ENCODE assay signal across 11 cellular contexts in genomic region chr3:46405301-46406079, GRCh38. TPM values are rescaled to one million over a fixed set of nuclear protein-coding genes. Genes with fewer than 3 reads are reported as not detected.
DNase-seq lines count a peak whose midpoint lies in the region; ATAC-seq and TF ChIP-seq lines count a peak whose summit lies in the region.
"Had no signal": no experiment of that assay in that cellular context is flagged by ENCODE, and none has a peak within 500 bp of the region (broad histone marks: within the 10 kb centered on the region; RNA-seq: fewer than 3 reads in every experiment).

No MANE protein-coding gene starts in this region.

- TF ChIP-seq POLR2A in GM18505 (IDR thresholded peaks at IDR 0.05; ENCODE audit: borderline replicate concordance, extremely low read depth, insufficient read depth, insufficient read length) = no peak

- DNase-seq in UCSD-AML1 (lab: John Stamatoyannopoulos, UW; ENCODE audit: unreplicated experiment) (peak; percentile 56), right atrium auricular region (ENCODE audit: low spot score) (no peak), renal cortical epithelial cell (ENCODE audit: low read depth) (peak; percentile 56), DMS 273 (lab: John Stamatoyannopoulos, UW; ENCODE audit: unreplicated experiment) (no peak), SJCRH30 (no peak), NCI-H146 treated with DMSO at 0.1 percent for 48 hours (lab: John Stamatoyannopoulos, UW; ENCODE audit: unreplicated experiment) (no peak)
- DNase-seq: activated B cell treated with CpG ODN at 0.5 μM for 24 hours; activated naive CD4-positive, alpha-beta T cell treated with anti-CD3 and anti-CD28 coated beads for 36 hours had no signal

- no peak for TF ChIP-seq CTCF in right atrium auricular region (IDR thresholded peaks at IDR 0.05)

- H3K4me3 ChIP-seq in BLaER1 treated with 17β-estradiol and CSF1 and Interleukin-3, amounts not matched to agents 10 nM and 100 nM = 0 out of 20 replicates have a peak overlapping the region, but pooled peaks of 1 of the 10 experiments have one; percentile 2
- H3K4me3 ChIP-seq in right atrium auricular region = no peak overlapping the region
- H3K4me3 ChIP-seq in SJCRH30 = no peak overlapping the region
- H3K4me3 ChIP-seq: GM12878 had no signal

- peak overlapping the region in 6 of 11 experiments; percentile 16 to 93 (median 90); a peak in 12 of 22 replicates for H3K27ac ChIP-seq in BLaER1 treated with 17β-estradiol and CSF1 and Interleukin-3, amounts not matched to agents 10 nM and 100 nM
- H3K27ac ChIP-seq in right atrium auricular region = peak overlapping the region; percentile 71 to 73
- H3K27ac ChIP-seq in SJCRH30 = no peak overlapping the region

- peaks cover 33 to 79% (median 40%) of the 10 kb centered on the region in 10 experiments for H3K4me1 ChIP-seq in BLaER1 treated with 17β-estradiol and CSF1 and Interleukin-3, amounts not matched to agents 10 nM and 100 nM
- H3K4me1 ChIP-seq in right atrium auricular region (peaks cover 0 to 39% of the 10 kb centered on the region in 2 donors), SJCRH30 (peaks cover 7% of the 10 kb centered on the region)

- peak overlapping the region; percentile 19 to 91 (median 84); a peak in 18 of 22 replicates for H3K4me2 ChIP-seq in BLaER1 treated with 17β-estradiol and CSF1 and Interleukin-3, amounts not matched to agents 10 nM and 100 nM

- no peaks in the 10 kb centered on the region for H3K27me3 ChIP-seq in BLaER1 treated with 17β-estradiol and CSF1 and Interleukin-3, amounts not matched to agents 10 nM and 100 nM
- H3K27me3 ChIP-seq in right atrium auricular region = no peaks in the 10 kb centered on the region
- H3K27me3 ChIP-seq in SJCRH30 = no peaks in the 10 kb centered on the region

- H3K9me3 ChIP-seq in BLaER1 treated with 17β-estradiol and CSF1 and Interleukin-3, amounts not matched to agents 10 nM and 100 nM (replicated peaks in 1 of 11) = peaks cover 0 to 10% (median 0%) of the 10 kb centered on the region in 11 experiments; a peak in 4 of 22 replicates
- H3K9me3 ChIP-seq in right atrium auricular region (no peaks in the 10 kb centered on the region), SJCRH30 (replicated peaks) (no peaks in the 10 kb centered on the region)

- peaks cover 0 to 17% (median 0%) of the 10 kb centered on the region in 11 experiments; a peak in 3 of 22 replicates for H3K36me3 ChIP-seq in BLaER1 treated with 17β-estradiol and CSF1 and Interleukin-3, amounts not matched to agents 10 nM and 100 nM
- H3K36me3 ChIP-seq in right atrium auricular region (no peaks in the 10 kb centered on the region), SJCRH30 (no peaks in the 10 kb centered on the region)

- no peak for ATAC-seq in GM18505 (IDR thresholded peaks at IDR 0.05; ENCODE audit: unreplicated experiment)
- ATAC-seq: GM12878 had no signal

- H4K20me1 ChIP-seq in BLaER1 treated with 17β-estradiol and CSF1 and Interleukin-3, amounts not matched to agents 10 nM and 100 nM = no peaks in the 10 kb centered on the region

- peak overlapping the region in 3 of 11 experiments; percentile 75 to 86 (median 80); a peak in 6 of 22 replicates for H3K9ac ChIP-seq in BLaER1 treated with 17β-estradiol and CSF1 and Interleukin-3, amounts not matched to agents 10 nM and 100 nM

RNA-seq across cellular contexts. Expression of gene CCRL2, which starts 1.6 kb away (rescaled TPM):
- total RNA-seq in right atrium auricular region (1 to 10 TPM in 1 of 2 donors, under 1 TPM in 1; 0.89 to 4.2 TPM), renal cortical epithelial cell (not detected in 2 replicates)
- total RNA-seq in SJCRH30 (2014; rRNA removed; shearing (Covaris generic)) = not detected in 2 replicates

RNA-seq across cellular contexts. Expression of gene CCR5, which starts 34.7 kb away (rescaled TPM):
- total RNA-seq in right atrium auricular region (1 to 10 TPM in 1 of 2 donors, not detected in 1; 1.1 TPM), renal cortical epithelial cell (not detected in 2 replicates)
- total RNA-seq in SJCRH30 (2014; rRNA removed; shearing (Covaris generic)) = not detected in 2 replicates
- total RNA-seq: activated naive CD4-positive, alpha-beta T cell treated with anti-CD3 and anti-CD28 coated beads for 36 hours had no signal

RNA-seq across cellular contexts. Expression of gene CCR2, which starts 51.6 kb away (rescaled TPM):
- total RNA-seq in right atrium auricular region (1 to 10 TPM in 1 of 2 donors, under 1 TPM in 1; 0.33 to 2.1 TPM), renal cortical epithelial cell (not detected in 2 replicates)
- not detected in 2 replicates for total RNA-seq in SJCRH30 (2014; rRNA removed; shearing (Covaris generic))
- total RNA-seq: activated naive CD4-positive, alpha-beta T cell treated with anti-CD3 and anti-CD28 coated beads for 36 hours had no signal

RNA-seq across cellular contexts. Expression of gene LTF, which starts 59.2 kb away (rescaled TPM):
- total RNA-seq in right atrium auricular region (1 to 10 TPM in 1 of 2 donors, under 1 TPM in 1; 0.51 to 1.8 TPM), renal cortical epithelial cell (1.7 and 299 TPM in 2 replicates)
- total RNA-seq in SJCRH30 (2014; rRNA removed; shearing (Covaris generic)) = not detected in 2 replicates
- total RNA-seq: activated B cell treated with CpG ODN at 0.5 μM for 24 hours; activated naive CD4-positive, alpha-beta T cell treated with anti-CD3 and anti-CD28 coated beads for 36 hours had no signal

Comparison
In these comparisons a context has a peak if more than half of its experiments do, and no peak if none do; other contexts are left out.
1. DNase-seq: peak in UCSD-AML1 (single experiment) and renal cortical epithelial cell (single experiment); none in right atrium auricular region (single experiment), DMS 273 (single experiment), SJCRH30 (0 of 2) and NCI-H146 treated with DMSO at 0.1 percent for 48 hours (single experiment).